In genomic region chrX:44088755-44089154, GRCh38 we compare ENCODE assay signal across 19 cellular contexts.
"Had no signal": no experiment of that assay in that cellular context is flagged by ENCODE, and none has a peak within 500 bp of the region (broad histone marks: within the 10 kb centered on the region; RNA-seq: fewer than 3 reads in every experiment).

No MANE protein-coding gene starts in this region.

- H3K9me3 Mint-ChIP-seq: memory B cell; stimulated activated naive B cell treated with anti-CD40 and anti-IgM and Interleukin-4, amounts not matched to agents 10 μg/mL and 1 μg/mL and 100 μg/mL, for 72 hours; stimulated activated naive CD8-positive, alpha-beta T cell treated with anti-CD3 and anti-CD28 coated beads, Interleukin-15, Interleukin-2, amounts not matched to agents 100 ng/mL and 50 ng/mL, for 24 hours had no signal

- ATAC-seq: left lobe of liver; mucosa of descending colon; naive thymus-derived CD4-positive, alpha-beta T cell; psoas muscle; right cardiac atrium; stimulated activated naive B cell treated with anti-CD40 and anti-IgM and Interleukin-4, amounts not matched to agents 10 μg/mL and 1 μg/mL and 100 μg/mL, for 72 hours; upper lobe of right lung had no signal

- H3K36me3 Mint-ChIP-seq: memory B cell; naive thymus-derived CD4-positive, alpha-beta T cell; stimulated activated naive B cell treated with anti-CD40 and anti-IgM and Interleukin-4, amounts not matched to agents 10 μg/mL and 1 μg/mL and 100 μg/mL, for 72 hours had no signal

- H3K27ac Mint-ChIP-seq: memory B cell; naive thymus-derived CD4-positive, alpha-beta T cell; nephron progenitor cell; stimulated activated naive B cell treated with anti-CD40 and anti-IgM and Interleukin-4, amounts not matched to agents 10 μg/mL and 1 μg/mL and 100 μg/mL, for 72 hours; stimulated activated naive CD8-positive, alpha-beta T cell treated with anti-CD3 and anti-CD28 coated beads, Interleukin-15, Interleukin-2, amounts not matched to agents 100 ng/mL and 50 ng/mL, for 24 hours had no signal

- H3K4me1 Mint-ChIP-seq: memory B cell; naive thymus-derived CD4-positive, alpha-beta T cell; nephron progenitor cell; stimulated activated naive B cell treated with anti-CD40 and anti-IgM and Interleukin-4, amounts not matched to agents 10 μg/mL and 1 μg/mL and 100 μg/mL, for 72 hours had no signal

- DNase-seq: dermis blood vessel endothelial cell; effector memory CD4-positive, alpha-beta T cell; head of caudate nucleus; mucosa of descending colon; naive thymus-derived CD4-positive, alpha-beta T cell; nephron progenitor cell; nucleus accumbens; ovary; posterior cingulate gyrus; psoas muscle; right cardiac atrium; sigmoid colon; stimulated activated CD4-positive, alpha-beta T cell treated with anti-CD3 and anti-CD28 coated beads, Interleukin-2, amount 100 ng/mL, for 48 hours; stimulated activated naive B cell treated with anti-CD40 and anti-IgM and Interleukin-4, amounts not matched to agents 10 μg/mL and 1 μg/mL and 100 μg/mL, for 72 hours; upper lobe of right lung; uterus had no signal

- H3K27me3 Mint-ChIP-seq: naive thymus-derived CD4-positive, alpha-beta T cell; stimulated activated naive CD8-positive, alpha-beta T cell treated with anti-CD3 and anti-CD28 coated beads, Interleukin-15, Interleukin-2, amounts not matched to agents 100 ng/mL and 50 ng/mL, for 24 hours had no signal

- H3K4me3 Mint-ChIP-seq: memory B cell; naive thymus-derived CD4-positive, alpha-beta T cell; nephron progenitor cell; stimulated activated naive B cell treated with anti-CD40 and anti-IgM and Interleukin-4, amounts not matched to agents 10 μg/mL and 1 μg/mL and 100 μg/mL, for 72 hours; stimulated activated naive CD8-positive, alpha-beta T cell treated with anti-CD3 and anti-CD28 coated beads, Interleukin-15, Interleukin-2, amounts not matched to agents 100 ng/mL and 50 ng/mL, for 24 hours had no signal
